ENCODE assay signal across 19 cellular contexts in the genomic region with DNA sequence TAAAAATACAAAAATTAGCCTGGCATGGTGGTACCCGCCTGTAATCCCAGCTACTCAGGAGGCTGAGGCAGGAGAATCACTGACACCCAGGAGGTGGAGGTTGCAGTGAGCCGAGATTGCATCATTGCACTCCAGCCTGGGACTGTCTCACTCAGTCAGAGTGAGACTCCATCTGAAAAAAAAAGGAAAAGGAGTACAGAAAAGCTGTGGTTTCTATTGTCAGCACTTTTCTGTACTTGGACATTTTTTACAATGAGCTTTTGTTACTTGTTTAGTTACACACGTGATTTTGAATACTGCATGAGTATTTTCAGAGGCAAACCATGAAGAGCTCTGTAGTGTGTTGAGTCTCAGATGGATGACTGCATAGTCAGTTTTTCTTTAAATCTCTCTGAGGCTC. TPM values are rescaled to one million over a fixed set of nuclear protein-coding genes. Genes with fewer than 3 reads are reported as not detected.
DNase-seq lines count a peak whose midpoint lies in the region; ATAC-seq, FAIRE-seq and TF ChIP-seq lines count a peak whose summit lies in the region.
"Had no signal": no experiment of that assay in that cellular context is flagged by ENCODE, and none has a peak within 500 bp of the region (broad histone marks: within the 10 kb centered on the region; RNA-seq: fewer than 3 reads in every experiment).

No MANE protein-coding gene starts in this region.

- H3K36me3 ChIP-seq in GM12878 (ENCODE audit: control insufficient read depth in 2 of 2, insufficient read depth in 2 of 2, low read length in 1 of 2): peaks cover 20 to 25% of the 10 kb centered on the region in 2 experiments

- no peak overlapping the region for H3K9ac ChIP-seq in GM12878 (ENCODE audit: control insufficient read depth, insufficient read depth, low read length)

- H2AFZ ChIP-seq in GM12878 (ENCODE audit: control insufficient read depth, low read depth, low read length): no peak overlapping the region

- no peak for FAIRE-seq in GM12878 (lab: Jason Lieb, UNC)

- SMC1A ChIA-PET in GM12878 (lab: Charles Lee; ENCODE audit: uncharacterized antibody, unreplicated experiment): interaction anchor here (0.6 to 1.5 kb wide), 6 partner anchors 12 to 109 kb away, joined by 3 to 5 read pairs (median 4); a partner anchor contains a TSS

- no peak overlapping the region for H3K27ac ChIP-seq in GM12878 (ENCODE audit: control insufficient read depth, insufficient read depth)
- H3K27ac ChIP-seq: neutrophil, VCaP had no signal

- RAD21 ChIA-PET in GM12878 (lab: Charles Lee; ENCODE audit: unreplicated experiment): interaction anchor here (0.9 kb wide), 1 partner anchor 26 kb away, joined by 5 read pairs; a partner anchor contains a TSS

- no peaks in the 10 kb centered on the region for H4K20me1 ChIP-seq in GM12878 (ENCODE audit: control insufficient read depth, insufficient read depth)

- peaks cover 53 to 73% of the 10 kb centered on the region in 2 donors for H3K36me3 Mint-ChIP-seq in CD14-positive monocyte
- peaks cover 24% of the 10 kb centered on the region for H3K36me3 Mint-ChIP-seq in HFFc6 (ENCODE audit: low read depth)

- 97% methylated on average over 3 of the region's 3 CpGs for WGBS in GM12878 (ENCODE audit: insufficient coverage, insufficient replicate concordance, low lambda C conversion rate, missing lambda C conversion rate)

- H3K4me3 Mint-ChIP-seq in CD14-positive monocyte: no peak overlapping the region
- H3K4me3 Mint-ChIP-seq in HFFc6: no peak overlapping the region
- H3K4me3 Mint-ChIP-seq: brain had no signal

- POLR2A ChIA-PET in GM12878 (lab: Charles Lee): no interaction called here

- H3K27me3 Mint-ChIP-seq in CD14-positive monocyte (ENCODE audit: low read depth in 3 of 3) (peaks cover 0 to 3% (median 0%) of the 10 kb centered on the region in 3 donors), HFFc6 (ENCODE audit: insufficient read depth) (no peaks in the 10 kb centered on the region; the same call in 1 of the 2 replicates)

- peaks cover 15% of the 10 kb centered on the region for H3K79me2 ChIP-seq in GM12878 (ENCODE audit: control insufficient read depth, insufficient read depth, low read length)

- peaks cover 39% of the 10 kb centered on the region for H3K4me1 Mint-ChIP-seq in CD14-positive monocyte
- H3K4me1 Mint-ChIP-seq in HFFc6 (ENCODE audit: low read depth): no peaks in the 10 kb centered on the region
- H3K4me1 Mint-ChIP-seq: brain had no signal

- peak; percentile 44 for ATAC-seq in GM12878
- ATAC-seq: mucosa of descending colon, Panc1, right cardiac atrium had no signal

- intact Hi-C loops in CD14-positive monocyte (cut with micrococcal nuclease) (loop anchor here in 1 of 2 donors (10.0 kb wide), 1 partner anchor 88 kb away; a partner anchor contains a TSS), GM12878 (cut with micrococcal nuclease; ENCODE audit: unreplicated experiment) (no loop called here)

- BruUV-seq in GM12878 (replicated peaks; lab: Mats Ljungman, UMichigan): no TSS peak

- DNase-seq in CD14-positive monocyte (ENCODE audit: low spot score) (no peak), LHCN-M2 (ENCODE audit: low read depth) (peak; percentile 32), GM12878 (ENCODE audit: low read depth, low spot score) (no peak), medulla oblongata (ENCODE audit: extremely low spot score) (peak; percentile 80), HFFc6 (no peak), DMS153 (lab: John Stamatoyannopoulos, UW) (no peak), dedifferentiated amniotic fluid mesenchymal stem cell (ENCODE audit: extremely low spot score) (no peak)
- no peak for DNase-seq in activated CD8-positive, alpha-beta memory T cell treated with anti-CD3 and anti-CD28 coated beads, Interleukin-2, amount 50 U/mL, for 48 hours
- DNase-seq: activated naive CD4-positive, alpha-beta T cell; kidney glomerular epithelial cell; mucosa of descending colon; NCI-H1436; NCI-H774; right cardiac atrium; stimulated activated CD4-positive, alpha-beta T cell treated with anti-CD3 and anti-CD28 coated beads, Interleukin-1b, Interleukin-23, amount 100 ng/mL, for 48 hours had no signal

- TF ChIP-seq POLR2A in GM12878 (IDR thresholded peaks at IDR 0.05; ENCODE audit: low read depth, low read length): no peak

- H3K9me3 Mint-ChIP-seq in CD14-positive monocyte (peaks cover 0 to 3% (median 0%) of the 10 kb centered on the region in 7 donors), HFFc6 (no peaks in the 10 kb centered on the region)
- H3K9me3 Mint-ChIP-seq: brain had no signal

- no peaks in the 10 kb centered on the region; the same call in none of the 2 replicates for H3K4me1 ChIP-seq in GM12878 (ENCODE audit: control insufficient read depth, insufficient read depth, low read length)

- H3K27me3 ChIP-seq in GM12878 (replicated peaks in 1 of 2; ENCODE audit: control insufficient read depth in 2 of 2, insufficient read depth in 2 of 2, low read length in 1 of 2): no peaks in the 10 kb centered on the region
- H3K27me3 ChIP-seq: neutrophil had no signal

- no peak overlapping the region for H3K4me2 ChIP-seq in GM12878 (ENCODE audit: control insufficient read depth, insufficient read depth)

- no peak for TF ChIP-seq EP300 in GM12878 (IDR thresholded peaks at IDR 0.05; ENCODE audit: borderline replicate concordance in 1 of 2, control insufficient read depth in 1 of 2, low read depth in 2 of 2, low read length in 2 of 2)

- in situ Hi-C loops in GM12878 (cut with MboI): no loop called here

- no peaks in the 10 kb centered on the region for H3K9me3 ChIP-seq in GM12878 (replicated peaks; ENCODE audit: control insufficient read depth, insufficient read depth, low read length)
- H3K9me3 ChIP-seq: mucosa of descending colon, neutrophil had no signal

- TF ChIP-seq CTCF in CD14-positive monocyte (IDR thresholded peaks at IDR 0.05) (no peak), GM12878 (IDR thresholded peaks at IDR 0.05 in 2 of 3, conservative IDR thresholded peaks at IDR 0.05 in 1 of 3; ENCODE audit: control insufficient read depth in 2 of 3, extremely low read depth in 1 of 3, insufficient read depth in 1 of 3, low read depth in 3 of 3, low read length in 3 of 3) (no peak), HFFc6 (IDR thresholded peaks at IDR 0.05) (no peak)

- CTCF ChIA-PET in GM12878 (lab: Yijun Ruan, JAX): interaction anchor here (0.6 to 1.5 kb wide), 3 partner anchors 11 to 47 kb away, joined by 3 to 4 read pairs (median 3); a partner anchor contains a TSS

- peak overlapping the region in 4 of 7 donors; percentile 60 to 72 (median 66) for H3K27ac Mint-ChIP-seq in CD14-positive monocyte
- no peak overlapping the region for H3K27ac Mint-ChIP-seq in HFFc6

- TF ChIP-seq RAD21 in GM12878 (IDR thresholded peaks at IDR 0.05; ENCODE audit: insufficient read depth, low read depth, low read length): no peak

- H3K4me3 ChIP-seq in GM12878: no peak overlapping the region
- H3K4me3 ChIP-seq: mucosa of descending colon had no signal

RNA-seq across cellular contexts. Expression of a gene that starts 26.3 kb away (rescaled TPM):
- polyA plus RNA-seq in CD14-positive monocyte: 1 to 10 TPM; 5.5 to 6.8 TPM
- 15.8 and 20.0 TPM in 2 replicates for total RNA-seq in LHCN-M2 (2014; rRNA removed)
- 19.7 TPM for polyA plus RNA-seq in LHCN-M2 (2012)
- total RNA-seq in GM12878 (2013; cell fraction: nucleolus; rRNA removed): 32.5 and 33.9 TPM in 2 replicates
- 8.6 and 12.5 TPM in 2 replicates for total RNA-seq in GM12878 (2014; rRNA removed)
- total RNA-seq in GM12878 (2014; rRNA removed; fragmentation: Illumina TruSeq; extraction: Trizol): 14.9 and 15.9 TPM in 2 replicates
- 50.4 and 58.3 TPM in 2 replicates for total RNA-seq in GM12878 (2021)
- 11.2 TPM for polyA plus RNA-seq in GM12878 (2011; ENCODE audit: low read depth)
- polyA plus RNA-seq in GM12878 (2011; rRNA removed): 5.5 and 8.5 TPM in 2 replicates
- polyA plus RNA-seq in GM12878 (2011; cell fraction: cytosol; rRNA removed): 10.5 and 12.9 TPM in 2 replicates
- 33.8 and 48.9 TPM in 2 replicates for polyA plus RNA-seq in GM12878 (2011; cell fraction: nucleus; rRNA removed)
- polyA plus RNA-seq in GM12878 (2012): 24.7 and 25.2 TPM in 2 replicates
- 14.7 and 29.0 TPM in 2 replicates for polyA plus RNA-seq in GM12878 (2014; fragmentation: Illumina TruSeq; extraction: Trizol)
- 1 to 10 TPM; 1.0 to 3.2 TPM for polyA plus RNA-seq in GM12878 (2014; fragmentation: Nextera tagmentation; extraction: Ambion mirVana)
- 29.1 and 37.5 TPM in 2 replicates for polyA plus RNA-seq in GM12878 (2014; rRNA removed)
- 10 to 100 TPM; 54.1 to 57.0 TPM for polyA plus RNA-seq in GM12878 (2016; fragmentation: Nextera tagmentation; extraction: Ambion mirVana)
- 4.7 and 7.5 TPM in 2 replicates for polyA minus RNA-seq in GM12878 (2011; rRNA and poly(A)+ RNA removed)
- 7.5 and 8.8 TPM in 2 replicates for polyA minus RNA-seq in GM12878 (2011; cell fraction: cytosol; rRNA and poly(A)+ RNA removed)
- polyA minus RNA-seq in GM12878 (2011; cell fraction: nucleus; rRNA and poly(A)+ RNA removed): 8.5 and 16.6 TPM in 2 replicates
- total RNA-seq in HFFc6 (2021; fragmentation: NEBNext Ultra II Directional; extraction: Animal tissue kit (Norgen Biotek cat#: 25700)): 10 to 100 TPM; 37.9 to 49.3 (median 42.8) TPM

RNA-seq across cellular contexts. Expression of a gene that starts 41.9 kb away (rescaled TPM):
- polyA plus RNA-seq in CD14-positive monocyte: not detected
- total RNA-seq in LHCN-M2 (2014; rRNA removed): not detected in 2 replicates
- polyA plus RNA-seq in LHCN-M2 (2012): not detected
- total RNA-seq in GM12878 (2013; cell fraction: nucleolus; rRNA removed): not detected in 2 replicates
- not detected in 2 replicates for total RNA-seq in GM12878 (2014; rRNA removed)
- total RNA-seq in GM12878 (2014; rRNA removed; fragmentation: Illumina TruSeq; extraction: Trizol): not detected in 2 replicates
- not detected in 2 replicates for total RNA-seq in GM12878 (2021)
- not detected for polyA plus RNA-seq in GM12878 (2011; ENCODE audit: low read depth)
- polyA plus RNA-seq in GM12878 (2011; rRNA removed): not detected in 2 replicates
- 0.08 and 0.10 TPM in 2 replicates for polyA plus RNA-seq in GM12878 (2011; cell fraction: cytosol; rRNA removed)
- 0.31 and 0.55 TPM in 2 replicates for polyA plus RNA-seq in GM12878 (2011; cell fraction: nucleus; rRNA removed)
- 0.26 and 0.32 TPM in 2 replicates for polyA plus RNA-seq in GM12878 (2012)
- polyA plus RNA-seq in GM12878 (2014; fragmentation: Illumina TruSeq; extraction: Trizol): not detected in 2 replicates
- polyA plus RNA-seq in GM12878 (2014; fragmentation: Nextera tagmentation; extraction: Ambion mirVana): not detected
- polyA plus RNA-seq in GM12878 (2014; rRNA removed): 0.33 TPM in 1 of 2 replicates, not detected in the other
- not detected for polyA plus RNA-seq in GM12878 (2016; fragmentation: Nextera tagmentation; extraction: Ambion mirVana)
- polyA minus RNA-seq in GM12878 (2011; rRNA and poly(A)+ RNA removed): not detected in 2 replicates
- polyA minus RNA-seq in GM12878 (2011; cell fraction: cytosol; rRNA and poly(A)+ RNA removed): not detected in 2 replicates
- polyA minus RNA-seq in GM12878 (2011; cell fraction: nucleus; rRNA and poly(A)+ RNA removed): not detected in 2 replicates
- total RNA-seq in HFFc6 (2021; fragmentation: NEBNext Ultra II Directional; extraction: Animal tissue kit (Norgen Biotek cat#: 25700)): not detected
- total RNA-seq: mucosa of descending colon, right cardiac atrium had no signal
- polyA plus RNA-seq: right cardiac atrium had no signal

RNA-seq across cellular contexts. Expression of a gene that starts 54.4 kb away (rescaled TPM):
- polyA plus RNA-seq in CD14-positive monocyte (1,000 to 10,000 TPM; 2,092 to 2,376 TPM), GM12878 (2011; rRNA removed) (29.3 and 78.7 TPM in 2 replicates), GM12878 (2014; fragmentation: Illumina TruSeq; extraction: Trizol) (7.9 and 53.2 TPM in 2 replicates), GM12878 (2014; fragmentation: Nextera tagmentation; extraction: Ambion mirVana) (under 1 TPM; 0.55 to 0.66 TPM), GM12878 (2014; rRNA removed) (551 and 668 TPM in 2 replicates), GM12878 (2016; fragmentation: Nextera tagmentation; extraction: Ambion mirVana) (100 to 1,000 TPM; 462 to 477 TPM)
- total RNA-seq in LHCN-M2 (2014; rRNA removed) (0.52 and 0.90 TPM in 2 replicates), GM12878 (2014; rRNA removed) (531 and 598 TPM in 2 replicates), GM12878 (2014; rRNA removed; fragmentation: Illumina TruSeq; extraction: Trizol) (114 and 132 TPM in 2 replicates), GM12878 (2021) (373 and 384 TPM in 2 replicates)
- polyA plus RNA-seq in LHCN-M2 (2012): 0.98 TPM
- total RNA-seq in GM12878 (2013; cell fraction: nucleolus; rRNA removed): 178 and 189 TPM in 2 replicates
- 92.9 TPM for polyA plus RNA-seq in GM12878 (2011; ENCODE audit: low read depth)
- polyA plus RNA-seq in GM12878 (2011; cell fraction: cytosol; rRNA removed): 257 and 379 TPM in 2 replicates
- 417 and 477 TPM in 2 replicates for polyA plus RNA-seq in GM12878 (2011; cell fraction: nucleus; rRNA removed)
- 413 and 478 TPM in 2 replicates for polyA plus RNA-seq in GM12878 (2012)
- 55.5 and 207 TPM in 2 replicates for polyA minus RNA-seq in GM12878 (2011; rRNA and poly(A)+ RNA removed)
- 88.6 and 114 TPM in 2 replicates for polyA minus RNA-seq in GM12878 (2011; cell fraction: cytosol; rRNA and poly(A)+ RNA removed)
- polyA minus RNA-seq in GM12878 (2011; cell fraction: nucleus; rRNA and poly(A)+ RNA removed): 55.1 and 94.4 TPM in 2 replicates
- 100 to 1,000 TPM in 2 of 6 experiments, 10 to 100 TPM in 4; 29.0 to 228 (median 36.9) TPM for total RNA-seq in HFFc6 (2021; fragmentation: NEBNext Ultra II Directional; extraction: Animal tissue kit (Norgen Biotek cat#: 25700))

Comparison
In these comparisons a context has a peak if more than half of its experiments do, and no peak if none do; other contexts are left out.
1. DNase-seq: peak in LHCN-M2 (single experiment) and medulla oblongata (single experiment); none in CD14-positive monocyte (single experiment), GM12878 (single experiment), activated CD8-positive, alpha-beta memory T cell treated with anti-CD3 and anti-CD28 coated beads, Interleukin-2, amount 50 U/mL, for 48 hours (single experiment), HFFc6 (single experiment), DMS153 (single experiment) and dedifferentiated amniotic fluid mesenchymal stem cell (single experiment).
2. RNA of a gene that starts 54.4 kb away (total RNA-seq): 114 to 598 TPM in GM12878 and 29.0 to 228 TPM in HFFc6; 0.52 to 0.90 TPM in LHCN-M2; every median in the first group is over 10 times any median in the second.